In genomic region chr5:43275391-43275790, GRCh38 we compare ENCODE assay signal across 15 cellular contexts.
"Had no signal": no experiment of that assay in that cellular context is flagged by ENCODE, and none has a peak within 500 bp of the region (broad histone marks: within the 10 kb centered on the region; RNA-seq: fewer than 3 reads in every experiment).

No MANE protein-coding gene starts in this region.

- ATAC-seq: left colon; mucosa of descending colon; natural killer cell treated with Interleukin-12 subunit alpha and Interleukin-12 subunit beta and Interleukin-15 and Interleukin-18, amount 100 ng/mL, for 72 hours; stimulated activated naive B cell treated with anti-CD40 and anti-IgM and Interleukin-4, amounts not matched to agents 10 μg/mL and 1 μg/mL and 100 μg/mL, for 72 hours had no signal

- H3K27ac ChIP-seq: dorsolateral prefrontal cortex, hepatocyte, parathyroid adenoma, spleen, transverse colon, upper lobe of right lung had no signal

- H3K4me1 ChIP-seq: parathyroid adenoma, spleen, transverse colon, upper lobe of right lung had no signal

- H3K36me3 ChIP-seq: spleen, transverse colon, upper lobe of right lung had no signal

- H3K9me3 ChIP-seq: mucosa of descending colon, spleen, transverse colon, upper lobe of right lung had no signal

- H3K27me3 ChIP-seq: dorsolateral prefrontal cortex, hepatocyte, spleen, transverse colon, upper lobe of right lung had no signal

- H3K4me3 ChIP-seq: dorsolateral prefrontal cortex, hepatocyte, mucosa of descending colon, skin epidermis, spleen, transverse colon, upper lobe of right lung had no signal

- DNase-seq: dorsolateral prefrontal cortex; effector CD4-positive, alpha-beta T cell; left colon; mesenchymal stem cell; mucosa of descending colon; naive B cell; spleen; stimulated activated CD4-positive, alpha-beta T cell treated with anti-CD3 and anti-CD28 coated beads, Interleukin-2, amount 100 ng/mL, for 48 hours; stimulated activated naive B cell treated with anti-CD40 and anti-IgM and Interleukin-4, amounts not matched to agents 10 μg/mL and 1 μg/mL and 100 μg/mL, for 72 hours; transverse colon; upper lobe of right lung had no signal
